Comparison of ENCODE assay signal across 12 cellular contexts in the genomic region with DNA sequence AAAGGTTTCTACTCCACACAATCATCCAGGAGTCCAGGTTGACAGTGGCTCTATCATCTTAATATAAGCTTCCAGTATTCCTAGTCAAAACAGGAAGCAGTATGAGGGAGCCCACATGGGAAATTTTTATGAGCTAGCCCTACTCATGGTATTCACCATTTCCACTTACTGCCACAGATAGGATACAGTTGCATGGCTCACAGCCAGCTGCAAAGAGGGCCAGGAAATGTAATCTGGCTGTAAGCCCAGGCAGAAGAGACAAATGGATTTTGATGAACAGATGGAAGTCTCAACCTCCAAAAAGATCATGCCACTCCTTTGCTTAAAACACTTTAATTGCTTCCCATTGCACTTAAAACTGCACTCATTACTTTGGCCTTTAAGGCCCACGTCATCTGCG.
A peak's percentile ranks its signal among the peaks of the same experiment; 100 is the strongest.
DNase-seq lines count a peak whose midpoint lies in the region; TF ChIP-seq lines count a peak whose summit lies in the region.
"Had no signal": no experiment of that assay in that cellular context is flagged by ENCODE, and none has a peak within 500 bp of the region (broad histone marks: within the 10 kb centered on the region; RNA-seq: fewer than 3 reads in every experiment).

No MANE protein-coding gene starts in this region.

- POLR2A ChIA-PET in HEK293 (lab: Yijun Ruan, JAX): no interaction called here
- POLR2A ChIA-PET in activated CD4-positive, alpha-beta memory T cell treated with anti-CD3 and anti-CD28 coated beads for 36 hours (lab: Charles Lee): no interaction called here

- H3K27ac ChIP-seq in HEK293 (ENCODE audit: extremely low read depth, low read depth, low read length): no peak overlapping the region; the same call in 1 of the 2 replicates
- no peak overlapping the region for H3K27ac ChIP-seq in dorsolateral prefrontal cortex

- no peaks in the 10 kb centered on the region for H3K27me3 ChIP-seq in dorsolateral prefrontal cortex

- CTCF ChIA-PET in HEK293 (lab: Yijun Ruan, JAX): no interaction called here
- CTCF ChIA-PET in activated CD4-positive, alpha-beta memory T cell treated with anti-CD3 and anti-CD28 coated beads for 36 hours (lab: Charles Lee): no interaction called here

- no peak overlapping the region for H3K27ac Mint-ChIP-seq in activated CD4-positive, alpha-beta memory T cell treated with anti-CD3 and anti-CD28 coated beads for 36 hours
- H3K27ac Mint-ChIP-seq: activated naive CD8-positive, alpha-beta T cell treated with anti-CD3 and anti-CD28 coated beads, Interleukin-2, amount 50 U/mL, for 24 hours had no signal

- peaks cover 5% of the 10 kb centered on the region for H3K4me1 ChIP-seq in HEK293 (ENCODE audit: control insufficient read depth, insufficient read depth, low read length)

- H3K4me1 Mint-ChIP-seq in activated CD4-positive, alpha-beta memory T cell treated with anti-CD3 and anti-CD28 coated beads for 36 hours (ENCODE audit: low read depth): no peaks in the 10 kb centered on the region
- H3K4me1 Mint-ChIP-seq: activated naive CD8-positive, alpha-beta T cell treated with anti-CD3 and anti-CD28 coated beads, Interleukin-2, amount 50 U/mL, for 24 hours had no signal

- no peaks in the 10 kb centered on the region for H3K27me3 Mint-ChIP-seq in activated CD4-positive, alpha-beta memory T cell treated with anti-CD3 and anti-CD28 coated beads for 36 hours
- H3K27me3 Mint-ChIP-seq: activated naive CD8-positive, alpha-beta T cell treated with anti-CD3 and anti-CD28 coated beads, Interleukin-2, amount 50 U/mL, for 24 hours had no signal

- TF ChIP-seq CTCF in HEK293 (tag by site-specific recombination; IDR thresholded peaks at IDR 0.05) (no peak), dorsolateral prefrontal cortex (IDR thresholded peaks at IDR 0.05 in 54 of 56, conservative IDR thresholded peaks at IDR 0.05 in 2 of 56; ENCODE audit: low read depth in 1 of 56, partially characterized antibody in 56 of 56) (no peak)

- H3K4me3 ChIP-seq in HEK293 (ENCODE audit: low read depth, low read length): no peak overlapping the region
- no peak overlapping the region for H3K4me3 ChIP-seq in dorsolateral prefrontal cortex
- H3K4me3 ChIP-seq: GM12878 had no signal

- H3K36me3 Mint-ChIP-seq in activated CD4-positive, alpha-beta memory T cell treated with anti-CD3 and anti-CD28 coated beads for 36 hours: no peaks in the 10 kb centered on the region

- no peaks in the 10 kb centered on the region for H3K9me3 ChIP-seq in HEK293 (ENCODE audit: control insufficient read depth, insufficient read depth, low read depth, low read length)

- H3K9me3 Mint-ChIP-seq in activated CD4-positive, alpha-beta memory T cell treated with anti-CD3 and anti-CD28 coated beads for 36 hours: no peaks in the 10 kb centered on the region
- H3K9me3 Mint-ChIP-seq: activated naive CD8-positive, alpha-beta T cell treated with anti-CD3 and anti-CD28 coated beads, Interleukin-2, amount 50 U/mL, for 24 hours had no signal

- H3K36me3 ChIP-seq in HEK293 (ENCODE audit: control insufficient read depth in 2 of 2, insufficient read depth in 1 of 2, low read length in 2 of 2): no peaks in the 10 kb centered on the region

- H3K4me3 Mint-ChIP-seq in activated CD4-positive, alpha-beta memory T cell treated with anti-CD3 and anti-CD28 coated beads for 36 hours: no peak overlapping the region
- H3K4me3 Mint-ChIP-seq: activated naive CD8-positive, alpha-beta T cell treated with anti-CD3 and anti-CD28 coated beads, Interleukin-2, amount 50 U/mL, for 24 hours had no signal

- intact Hi-C loops in dorsolateral prefrontal cortex (cut with DNase I): no loop called here
- intact Hi-C loops in activated CD4-positive, alpha-beta memory T cell treated with anti-CD3 and anti-CD28 coated beads for 36 hours (cut with micrococcal nuclease): no loop called here

- DNase-seq in NCI-H524 treated with DMSO at 0.1 percent for 48 hours (lab: John Stamatoyannopoulos, UW): peak; percentile 91
- DNase-seq in dorsolateral prefrontal cortex: peak in 7 of 10 donors; percentile 10 to 45 (median 33)
- DNase-seq in pons (ENCODE audit: low spot score): peak; percentile 28
- no peak for DNase-seq in T-helper 1 cell
- no peak for DNase-seq in putamen (ENCODE audit: low spot score)
- DNase-seq in activated CD4-positive, alpha-beta memory T cell treated with anti-CD3 and anti-CD28 coated beads for 36 hours: no peak
- DNase-seq in germinal center (ENCODE audit: low spot score): no peak
- DNase-seq: activated naive CD8-positive, alpha-beta T cell treated with anti-CD3 and anti-CD28 coated beads, Interleukin-2, amount 50 U/mL, for 24 hours; kidney; SIG-M5 had no signal

TF ChIP-seq in HEK293, 187 proteins besides CTCF, POLR2A, EP300 and RAD21 (continues in another document):
- TF ChIP-seq FEZF1 (tag by site-specific recombination; IDR thresholded peaks at IDR 0.05) (peak; percentile 56), WT1 (tag by site-specific recombination; IDR thresholded peaks at IDR 0.05) (0 out of 2 replicates have a peak, but pooled peaks have one; percentile 11), OSR2 (tag by site-specific recombination; IDR thresholded peaks at IDR 0.05) (peak; percentile 89), ZBTB48 (tag by site-specific recombination; IDR thresholded peaks at IDR 0.05) (peak; percentile 58; the same call in 1 of the 2 replicates)
- TF ChIP-seq, protein P1, sequence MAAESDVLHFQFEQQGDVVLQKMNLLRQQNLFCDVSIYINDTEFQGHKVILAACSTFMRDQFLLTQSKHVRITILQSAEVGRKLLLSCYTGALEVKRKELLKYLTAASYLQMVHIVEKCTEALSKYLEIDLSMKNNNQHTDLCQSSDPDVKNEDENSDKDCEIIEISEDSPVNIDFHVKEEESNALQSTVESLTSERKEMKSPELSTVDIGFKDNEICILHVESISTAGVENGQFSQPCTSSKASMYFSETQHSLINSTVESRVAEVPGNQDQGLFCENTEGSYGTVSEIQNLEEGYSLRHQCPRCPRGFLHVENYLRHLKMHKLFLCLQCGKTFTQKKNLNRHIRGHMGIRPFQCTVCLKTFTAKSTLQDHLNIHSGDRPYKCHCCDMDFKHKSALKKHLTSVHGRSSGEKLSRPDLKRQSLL (tag by site-specific recombination; IDR thresholded peaks at IDR 0.05): peak; percentile 93
- TF ChIP-seq, protein P2, sequence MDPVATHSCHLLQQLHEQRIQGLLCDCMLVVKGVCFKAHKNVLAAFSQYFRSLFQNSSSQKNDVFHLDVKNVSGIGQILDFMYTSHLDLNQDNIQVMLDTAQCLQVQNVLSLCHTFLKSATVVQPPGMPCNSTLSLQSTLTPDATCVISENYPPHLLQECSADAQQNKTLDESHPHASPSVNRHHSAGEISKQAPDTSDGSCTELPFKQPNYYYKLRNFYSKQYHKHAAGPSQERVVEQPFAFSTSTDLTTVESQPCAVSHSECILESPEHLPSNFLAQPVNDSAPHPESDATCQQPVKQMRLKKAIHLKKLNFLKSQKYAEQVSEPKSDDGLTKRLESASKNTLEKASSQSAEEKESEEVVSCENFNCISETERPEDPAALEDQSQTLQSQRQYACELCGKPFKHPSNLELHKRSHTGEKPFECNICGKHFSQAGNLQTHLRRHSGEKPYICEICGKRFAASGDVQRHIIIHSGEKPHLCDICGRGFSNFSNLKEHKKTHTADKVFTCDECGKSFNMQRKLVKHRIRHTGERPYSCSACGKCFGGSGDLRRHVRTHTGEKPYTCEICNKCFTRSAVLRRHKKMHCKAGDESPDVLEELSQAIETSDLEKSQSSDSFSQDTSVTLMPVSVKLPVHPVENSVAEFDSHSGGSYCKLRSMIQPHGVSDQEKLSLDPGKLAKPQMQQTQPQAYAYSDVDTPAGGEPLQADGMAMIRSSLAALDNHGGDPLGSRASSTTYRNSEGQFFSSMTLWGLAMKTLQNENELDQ (tag by site-specific recombination; IDR thresholded peaks at IDR 0.05; ENCODE audit: low read depth): no peak
- TF ChIP-seq, protein P3, sequence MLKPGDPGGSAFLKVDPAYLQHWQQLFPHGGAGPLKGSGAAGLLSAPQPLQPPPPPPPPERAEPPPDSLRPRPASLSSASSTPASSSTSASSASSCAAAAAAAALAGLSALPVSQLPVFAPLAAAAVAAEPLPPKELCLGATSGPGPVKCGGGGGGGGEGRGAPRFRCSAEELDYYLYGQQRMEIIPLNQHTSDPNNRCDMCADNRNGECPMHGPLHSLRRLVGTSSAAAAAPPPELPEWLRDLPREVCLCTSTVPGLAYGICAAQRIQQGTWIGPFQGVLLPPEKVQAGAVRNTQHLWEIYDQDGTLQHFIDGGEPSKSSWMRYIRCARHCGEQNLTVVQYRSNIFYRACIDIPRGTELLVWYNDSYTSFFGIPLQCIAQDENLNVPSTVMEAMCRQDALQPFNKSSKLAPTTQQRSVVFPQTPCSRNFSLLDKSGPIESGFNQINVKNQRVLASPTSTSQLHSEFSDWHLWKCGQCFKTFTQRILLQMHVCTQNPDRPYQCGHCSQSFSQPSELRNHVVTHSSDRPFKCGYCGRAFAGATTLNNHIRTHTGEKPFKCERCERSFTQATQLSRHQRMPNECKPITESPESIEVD (tag by site-specific recombination; IDR thresholded peaks at IDR 0.05): peak; percentile 34; the same call in 1 of the 2 replicates
- TF ChIP-seq, protein P4, sequence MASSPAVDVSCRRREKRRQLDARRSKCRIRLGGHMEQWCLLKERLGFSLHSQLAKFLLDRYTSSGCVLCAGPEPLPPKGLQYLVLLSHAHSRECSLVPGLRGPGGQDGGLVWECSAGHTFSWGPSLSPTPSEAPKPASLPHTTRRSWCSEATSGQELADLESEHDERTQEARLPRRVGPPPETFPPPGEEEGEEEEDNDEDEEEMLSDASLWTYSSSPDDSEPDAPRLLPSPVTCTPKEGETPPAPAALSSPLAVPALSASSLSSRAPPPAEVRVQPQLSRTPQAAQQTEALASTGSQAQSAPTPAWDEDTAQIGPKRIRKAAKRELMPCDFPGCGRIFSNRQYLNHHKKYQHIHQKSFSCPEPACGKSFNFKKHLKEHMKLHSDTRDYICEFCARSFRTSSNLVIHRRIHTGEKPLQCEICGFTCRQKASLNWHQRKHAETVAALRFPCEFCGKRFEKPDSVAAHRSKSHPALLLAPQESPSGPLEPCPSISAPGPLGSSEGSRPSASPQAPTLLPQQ (tag by site-specific recombination; IDR thresholded peaks at IDR 0.05): no peak

Comparison
In these comparisons a context has a peak if more than half of its experiments do, and no peak if none do; other contexts are left out.
1. DNase-seq: peak in NCI-H524 treated with DMSO at 0.1 percent for 48 hours (single experiment), dorsolateral prefrontal cortex (7 of 10) and pons (single experiment); none in T-helper 1 cell (0 of 5), putamen (single experiment), activated CD4-positive, alpha-beta memory T cell treated with anti-CD3 and anti-CD28 coated beads for 36 hours (single experiment) and germinal center (single experiment).